1 cellular context compared by ENCODE assay signal in the genomic region with DNA sequence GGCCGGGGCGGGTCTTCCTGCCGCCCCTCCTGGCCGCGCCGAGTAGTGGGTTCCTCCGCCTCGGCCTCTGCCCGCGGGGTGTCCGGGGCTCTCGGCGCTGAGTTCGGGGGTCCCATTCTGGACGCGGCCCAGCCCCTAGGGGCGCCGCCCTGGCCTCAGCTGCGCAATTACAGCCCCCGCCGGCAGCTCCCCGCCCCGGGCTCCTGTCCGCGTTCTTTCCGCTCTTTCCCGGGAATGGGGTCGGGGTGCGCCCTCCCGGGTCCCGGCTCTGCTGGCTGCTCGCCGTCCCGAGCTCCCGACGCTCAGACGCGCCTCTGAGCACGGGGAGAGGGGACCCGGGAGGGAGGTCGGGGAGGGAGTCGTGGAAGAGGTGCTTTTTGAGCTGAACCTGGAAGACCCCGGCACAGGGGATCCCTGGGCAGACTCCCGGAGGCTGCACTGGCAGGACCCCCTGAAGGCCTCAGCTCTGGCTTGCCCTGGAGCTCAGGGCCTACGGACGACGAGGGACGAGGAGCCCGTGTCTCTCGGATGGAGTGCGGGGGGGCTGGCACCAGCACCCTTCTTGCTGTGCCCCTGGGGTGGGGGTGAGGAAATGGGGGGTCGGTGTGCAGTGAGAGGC.
TF ChIP-seq lines count a peak whose summit lies in the region.

No MANE protein-coding gene starts in this region.

TF ChIP-seq in K562, 482 proteins besides CTCF, POLR2A, EP300 and RAD21 (continues in another document):
- TF ChIP-seq PBX2 (CRISPR knock-in tag; IDR thresholded peaks at IDR 0.05; ENCODE audit: low read depth): no peak
- TF ChIP-seq PBX2 (tag; conservative IDR thresholded peaks at IDR 0.05; ENCODE audit: low read depth): no peak
- no peak for TF ChIP-seq ERF (CRISPR knock-in tag; IDR thresholded peaks at IDR 0.05)
- no peak for TF ChIP-seq POU5F1 (IDR thresholded peaks at IDR 0.05; ENCODE audit: borderline replicate concordance, low read depth, low read length, partially characterized antibody)
- TF ChIP-seq ARID1B (IDR thresholded peaks at IDR 0.05): no peak
- no peak for TF ChIP-seq NCOR1 (IDR thresholded peaks at IDR 0.05)
- no peak for TF ChIP-seq STAT5A (IDR thresholded peaks at IDR 0.05; ENCODE audit: borderline replicate concordance, low read length)
- no peak for TF ChIP-seq BCOR (IDR thresholded peaks at IDR 0.05)
- no peak for TF ChIP-seq RAD51 (IDR thresholded peaks at IDR 0.05; ENCODE audit: borderline replicate concordance, low read depth)
- TF ChIP-seq ETV6 (IDR thresholded peaks at IDR 0.05; ENCODE audit: borderline replicate concordance in 1 of 2, low read depth in 2 of 2, low read length in 1 of 2): no peak
- no peak for TF ChIP-seq ETV6 (CRISPR knock-in tag; IDR thresholded peaks at IDR 0.05; ENCODE audit: borderline replicate concordance)
- TF ChIP-seq ARID2 (IDR thresholded peaks at IDR 0.05): no peak
- TF ChIP-seq MAFF (IDR thresholded peaks at IDR 0.05; ENCODE audit: low read length): no peak
- TF ChIP-seq XRCC3 (IDR thresholded peaks at IDR 0.05): no peak
- TF ChIP-seq, protein P1, sequence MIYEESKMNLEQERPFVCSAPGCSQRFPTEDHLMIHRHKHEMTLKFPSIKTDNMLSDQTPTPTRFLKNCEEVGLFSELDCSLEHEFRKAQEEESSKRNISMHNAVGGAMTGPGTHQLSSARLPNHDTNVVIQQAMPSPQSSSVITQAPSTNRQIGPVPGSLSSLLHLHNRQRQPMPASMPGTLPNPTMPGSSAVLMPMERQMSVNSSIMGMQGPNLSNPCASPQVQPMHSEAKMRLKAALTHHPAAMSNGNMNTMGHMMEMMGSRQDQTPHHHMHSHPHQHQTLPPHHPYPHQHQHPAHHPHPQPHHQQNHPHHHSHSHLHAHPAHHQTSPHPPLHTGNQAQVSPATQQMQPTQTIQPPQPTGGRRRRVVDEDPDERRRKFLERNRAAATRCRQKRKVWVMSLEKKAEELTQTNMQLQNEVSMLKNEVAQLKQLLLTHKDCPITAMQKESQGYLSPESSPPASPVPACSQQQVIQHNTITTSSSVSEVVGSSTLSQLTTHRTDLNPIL (CRISPR knock-in tag; IDR thresholded peaks at IDR 0.05): no peak
- TF ChIP-seq EP400 (IDR thresholded peaks at IDR 0.05): no peak
- TF ChIP-seq, protein P2, sequence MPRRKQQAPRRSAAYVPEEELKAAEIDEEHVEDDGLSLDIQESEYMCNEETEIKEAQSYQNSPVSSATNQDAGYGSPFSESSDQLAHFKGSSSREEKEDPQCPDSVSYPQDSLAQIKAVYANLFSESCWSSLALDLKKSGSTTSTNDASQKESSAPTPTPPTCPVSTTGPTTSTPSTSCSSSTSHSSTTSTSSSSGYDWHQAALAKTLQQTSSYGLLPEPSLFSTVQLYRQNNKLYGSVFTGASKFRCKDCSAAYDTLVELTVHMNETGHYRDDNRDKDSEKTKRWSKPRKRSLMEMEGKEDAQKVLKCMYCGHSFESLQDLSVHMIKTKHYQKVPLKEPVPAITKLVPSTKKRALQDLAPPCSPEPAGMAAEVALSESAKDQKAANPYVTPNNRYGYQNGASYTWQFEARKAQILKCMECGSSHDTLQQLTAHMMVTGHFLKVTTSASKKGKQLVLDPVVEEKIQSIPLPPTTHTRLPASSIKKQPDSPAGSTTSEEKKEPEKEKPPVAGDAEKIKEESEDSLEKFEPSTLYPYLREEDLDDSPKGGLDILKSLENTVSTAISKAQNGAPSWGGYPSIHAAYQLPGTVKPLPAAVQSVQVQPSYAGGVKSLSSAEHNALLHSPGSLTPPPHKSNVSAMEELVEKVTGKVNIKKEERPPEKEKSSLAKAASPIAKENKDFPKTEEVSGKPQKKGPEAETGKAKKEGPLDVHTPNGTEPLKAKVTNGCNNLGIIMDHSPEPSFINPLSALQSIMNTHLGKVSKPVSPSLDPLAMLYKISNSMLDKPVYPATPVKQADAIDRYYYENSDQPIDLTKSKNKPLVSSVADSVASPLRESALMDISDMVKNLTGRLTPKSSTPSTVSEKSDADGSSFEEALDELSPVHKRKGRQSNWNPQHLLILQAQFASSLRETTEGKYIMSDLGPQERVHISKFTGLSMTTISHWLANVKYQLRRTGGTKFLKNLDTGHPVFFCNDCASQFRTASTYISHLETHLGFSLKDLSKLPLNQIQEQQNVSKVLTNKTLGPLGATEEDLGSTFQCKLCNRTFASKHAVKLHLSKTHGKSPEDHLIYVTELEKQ (CRISPR knock-in tag; IDR thresholded peaks at IDR 0.05): no peak
- no peak for TF ChIP-seq CREM (IDR thresholded peaks at IDR 0.05; ENCODE audit: low read depth)
- TF ChIP-seq, protein P3, sequence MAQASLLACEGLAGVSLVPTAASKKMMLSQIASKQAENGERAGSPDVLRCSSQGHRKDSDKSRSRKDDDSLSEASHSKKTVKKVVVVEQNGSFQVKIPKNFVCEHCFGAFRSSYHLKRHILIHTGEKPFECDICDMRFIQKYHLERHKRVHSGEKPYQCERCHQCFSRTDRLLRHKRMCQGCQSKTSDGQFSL (CRISPR knock-in tag; IDR thresholded peaks at IDR 0.05): 0 out of 2 replicates have a peak, but pooled peaks have one; percentile 4
- TF ChIP-seq, protein P3 (tag; IDR thresholded peaks at IDR 0.05): no peak
- no peak for TF ChIP-seq SAFB (IDR thresholded peaks at IDR 0.05; ENCODE audit: borderline replicate concordance, low read depth, low read length)
- TF ChIP-seq, protein P4, sequence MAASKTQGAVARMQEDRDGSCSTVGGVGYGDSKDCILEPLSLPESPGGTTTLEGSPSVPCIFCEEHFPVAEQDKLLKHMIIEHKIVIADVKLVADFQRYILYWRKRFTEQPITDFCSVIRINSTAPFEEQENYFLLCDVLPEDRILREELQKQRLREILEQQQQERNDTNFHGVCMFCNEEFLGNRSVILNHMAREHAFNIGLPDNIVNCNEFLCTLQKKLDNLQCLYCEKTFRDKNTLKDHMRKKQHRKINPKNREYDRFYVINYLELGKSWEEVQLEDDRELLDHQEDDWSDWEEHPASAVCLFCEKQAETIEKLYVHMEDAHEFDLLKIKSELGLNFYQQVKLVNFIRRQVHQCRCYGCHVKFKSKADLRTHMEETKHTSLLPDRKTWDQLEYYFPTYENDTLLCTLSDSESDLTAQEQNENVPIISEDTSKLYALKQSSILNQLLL (CRISPR knock-in tag; IDR thresholded peaks at IDR 0.05; ENCODE audit: borderline replicate concordance): no peak
- TF ChIP-seq, protein P5, sequence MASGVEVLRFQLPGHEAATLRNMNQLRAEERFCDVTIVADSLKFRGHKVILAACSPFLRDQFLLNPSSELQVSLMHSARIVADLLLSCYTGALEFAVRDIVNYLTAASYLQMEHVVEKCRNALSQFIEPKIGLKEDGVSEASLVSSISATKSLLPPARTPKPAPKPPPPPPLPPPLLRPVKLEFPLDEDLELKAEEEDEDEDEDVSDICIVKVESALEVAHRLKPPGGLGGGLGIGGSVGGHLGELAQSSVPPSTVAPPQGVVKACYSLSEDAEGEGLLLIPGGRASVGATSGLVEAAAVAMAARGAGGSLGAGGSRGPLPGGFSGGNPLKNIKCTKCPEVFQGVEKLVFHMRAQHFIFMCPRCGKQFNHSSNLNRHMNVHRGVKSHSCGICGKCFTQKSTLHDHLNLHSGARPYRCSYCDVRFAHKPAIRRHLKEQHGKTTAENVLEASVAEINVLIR (CRISPR knock-in tag; IDR thresholded peaks at IDR 0.05): no peak
- no peak for TF ChIP-seq BRD9 (IDR thresholded peaks at IDR 0.05; ENCODE audit: low read depth, partially characterized antibody)
- peak; percentile 85 for TF ChIP-seq SAP30 (IDR thresholded peaks at IDR 0.05; ENCODE audit: borderline replicate concordance, insufficient read depth, low read depth, low read length, poor library complexity, severe bottlenecking)
- TF ChIP-seq CHAMP1 (IDR thresholded peaks at IDR 0.05): no peak
- TF ChIP-seq TRIM25 (IDR thresholded peaks at IDR 0.05; ENCODE audit: borderline replicate concordance): no peak
- no peak for TF ChIP-seq MXD1 (CRISPR knock-in tag; IDR thresholded peaks at IDR 0.05; ENCODE audit: borderline replicate concordance, poor library complexity, severe bottlenecking)
- no peak for TF ChIP-seq ZC3H4 (CRISPR knock-in tag; IDR thresholded peaks at IDR 0.05; ENCODE audit: borderline replicate concordance)
- TF ChIP-seq, protein P6, sequence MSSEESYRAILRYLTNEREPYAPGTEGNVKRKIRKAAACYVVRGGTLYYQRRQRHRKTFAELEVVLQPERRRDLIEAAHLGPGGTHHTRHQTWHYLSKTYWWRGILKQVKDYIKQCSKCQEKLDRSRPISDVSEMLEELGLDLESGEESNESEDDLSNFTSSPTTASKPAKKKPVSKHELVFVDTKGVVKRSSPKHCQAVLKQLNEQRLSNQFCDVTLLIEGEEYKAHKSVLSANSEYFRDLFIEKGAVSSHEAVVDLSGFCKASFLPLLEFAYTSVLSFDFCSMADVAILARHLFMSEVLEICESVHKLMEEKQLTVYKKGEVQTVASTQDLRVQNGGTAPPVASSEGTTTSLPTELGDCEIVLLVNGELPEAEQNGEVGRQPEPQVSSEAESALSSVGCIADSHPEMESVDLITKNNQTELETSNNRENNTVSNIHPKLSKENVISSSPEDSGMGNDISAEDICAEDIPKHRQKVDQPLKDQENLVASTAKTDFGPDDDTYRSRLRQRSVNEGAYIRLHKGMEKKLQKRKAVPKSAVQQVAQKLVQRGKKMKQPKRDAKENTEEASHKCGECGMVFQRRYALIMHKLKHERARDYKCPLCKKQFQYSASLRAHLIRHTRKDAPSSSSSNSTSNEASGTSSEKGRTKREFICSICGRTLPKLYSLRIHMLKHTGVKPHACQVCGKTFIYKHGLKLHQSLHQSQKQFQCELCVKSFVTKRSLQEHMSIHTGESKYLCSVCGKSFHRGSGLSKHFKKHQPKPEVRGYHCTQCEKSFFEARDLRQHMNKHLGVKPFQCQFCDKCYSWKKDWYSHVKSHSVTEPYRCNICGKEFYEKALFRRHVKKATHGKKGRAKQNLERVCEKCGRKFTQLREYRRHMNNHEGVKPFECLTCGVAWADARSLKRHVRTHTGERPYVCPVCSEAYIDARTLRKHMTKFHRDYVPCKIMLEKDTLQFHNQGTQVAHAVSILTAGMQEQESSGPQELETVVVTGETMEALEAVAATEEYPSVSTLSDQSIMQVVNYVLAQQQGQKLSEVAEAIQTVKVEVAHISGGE (CRISPR knock-in tag; IDR thresholded peaks at IDR 0.05): 0 out of 6 replicates have a peak, but pooled peaks of 1 of the 3 experiments have one; percentile 25
- no peak for TF ChIP-seq RFX1 (IDR thresholded peaks at IDR 0.05)
- TF ChIP-seq GTF2F1 (IDR thresholded peaks at IDR 0.05; ENCODE audit: low read depth, low read length): 0 out of 2 replicates have a peak, but pooled peaks have one; percentile 10
- TF ChIP-seq SRSF9 (IDR thresholded peaks at IDR 0.05; ENCODE audit: borderline replicate concordance, low read depth, low read length): no peak
